In the genomic region with DNA sequence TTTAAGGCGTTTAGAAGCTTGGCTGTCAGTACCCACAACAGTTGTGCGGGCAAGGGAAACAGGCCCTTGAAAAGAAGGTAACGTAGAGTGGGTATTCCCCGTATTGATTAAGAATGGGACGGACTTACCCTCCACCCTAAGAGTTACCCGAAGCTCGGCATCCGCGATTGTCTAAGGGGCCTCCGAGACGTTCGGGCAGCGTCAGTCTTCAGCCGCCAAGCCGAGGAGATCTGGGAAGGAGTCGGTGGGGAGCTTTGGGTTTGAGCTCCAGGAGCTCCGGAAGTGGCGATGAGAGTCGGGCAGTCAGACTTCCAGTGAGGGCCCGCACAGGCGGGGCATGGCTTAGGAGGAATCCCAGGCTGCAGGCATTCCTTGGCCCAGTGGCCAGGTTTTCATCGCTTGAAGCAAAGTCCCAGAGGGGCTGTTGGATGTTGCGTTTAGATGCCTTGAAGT, we compare ENCODE assay signal across 1 cellular context.
TF ChIP-seq lines count a peak whose summit lies in the region.

No MANE protein-coding gene starts in this region.

TF ChIP-seq in K562, 482 proteins besides CTCF, POLR2A, EP300 and RAD21 (continued from another document and continues in another):
- peak; percentile 59; the same call in 1 of the 2 replicates for TF ChIP-seq ZBTB49 (CRISPR knock-in tag; IDR thresholded peaks at IDR 0.05; ENCODE audit: borderline replicate concordance)
- TF ChIP-seq, protein P1, sequence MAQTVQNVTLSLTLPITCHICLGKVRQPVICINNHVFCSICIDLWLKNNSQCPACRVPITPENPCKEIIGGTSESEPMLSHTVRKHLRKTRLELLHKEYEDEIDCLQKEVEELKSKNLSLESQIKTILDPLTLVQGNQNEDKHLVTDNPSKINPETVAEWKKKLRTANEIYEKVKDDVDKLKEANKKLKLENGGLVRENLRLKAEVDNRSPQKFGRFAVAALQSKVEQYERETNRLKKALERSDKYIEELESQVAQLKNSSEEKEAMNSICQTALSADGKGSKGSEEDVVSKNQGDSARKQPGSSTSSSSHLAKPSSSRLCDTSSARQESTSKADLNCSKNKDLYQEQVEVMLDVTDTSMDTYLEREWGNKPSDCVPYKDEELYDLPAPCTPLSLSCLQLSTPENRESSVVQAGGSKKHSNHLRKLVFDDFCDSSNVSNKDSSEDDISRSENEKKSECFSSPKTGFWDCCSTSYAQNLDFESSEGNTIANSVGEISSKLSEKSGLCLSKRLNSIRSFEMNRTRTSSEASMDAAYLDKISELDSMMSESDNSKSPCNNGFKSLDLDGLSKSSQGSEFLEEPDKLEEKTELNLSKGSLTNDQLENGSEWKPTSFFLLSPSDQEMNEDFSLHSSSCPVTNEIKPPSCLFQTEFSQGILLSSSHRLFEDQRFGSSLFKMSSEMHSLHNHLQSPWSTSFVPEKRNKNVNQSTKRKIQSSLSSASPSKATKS (CRISPR knock-in tag; IDR thresholded peaks at IDR 0.05): peak; percentile 5; the same call in 1 of the 2 replicates
- peak; percentile 12; the same call in 1 of the 2 replicates for TF ChIP-seq ZNF175 (CRISPR knock-in tag; IDR thresholded peaks at IDR 0.05; ENCODE audit: low read depth)
- TF ChIP-seq TRIM25 (IDR thresholded peaks at IDR 0.05; ENCODE audit: borderline replicate concordance): 0 out of 2 replicates have a peak, but pooled peaks have one; percentile 12
- TF ChIP-seq ZBTB1 (CRISPR knock-in tag; IDR thresholded peaks at IDR 0.05; ENCODE audit: borderline replicate concordance, low read depth): 0 out of 2 replicates have a peak, but pooled peaks have one; percentile 39
- no peak for TF ChIP-seq LARP7 (IDR thresholded peaks at IDR 0.05)
- TF ChIP-seq, protein P2, sequence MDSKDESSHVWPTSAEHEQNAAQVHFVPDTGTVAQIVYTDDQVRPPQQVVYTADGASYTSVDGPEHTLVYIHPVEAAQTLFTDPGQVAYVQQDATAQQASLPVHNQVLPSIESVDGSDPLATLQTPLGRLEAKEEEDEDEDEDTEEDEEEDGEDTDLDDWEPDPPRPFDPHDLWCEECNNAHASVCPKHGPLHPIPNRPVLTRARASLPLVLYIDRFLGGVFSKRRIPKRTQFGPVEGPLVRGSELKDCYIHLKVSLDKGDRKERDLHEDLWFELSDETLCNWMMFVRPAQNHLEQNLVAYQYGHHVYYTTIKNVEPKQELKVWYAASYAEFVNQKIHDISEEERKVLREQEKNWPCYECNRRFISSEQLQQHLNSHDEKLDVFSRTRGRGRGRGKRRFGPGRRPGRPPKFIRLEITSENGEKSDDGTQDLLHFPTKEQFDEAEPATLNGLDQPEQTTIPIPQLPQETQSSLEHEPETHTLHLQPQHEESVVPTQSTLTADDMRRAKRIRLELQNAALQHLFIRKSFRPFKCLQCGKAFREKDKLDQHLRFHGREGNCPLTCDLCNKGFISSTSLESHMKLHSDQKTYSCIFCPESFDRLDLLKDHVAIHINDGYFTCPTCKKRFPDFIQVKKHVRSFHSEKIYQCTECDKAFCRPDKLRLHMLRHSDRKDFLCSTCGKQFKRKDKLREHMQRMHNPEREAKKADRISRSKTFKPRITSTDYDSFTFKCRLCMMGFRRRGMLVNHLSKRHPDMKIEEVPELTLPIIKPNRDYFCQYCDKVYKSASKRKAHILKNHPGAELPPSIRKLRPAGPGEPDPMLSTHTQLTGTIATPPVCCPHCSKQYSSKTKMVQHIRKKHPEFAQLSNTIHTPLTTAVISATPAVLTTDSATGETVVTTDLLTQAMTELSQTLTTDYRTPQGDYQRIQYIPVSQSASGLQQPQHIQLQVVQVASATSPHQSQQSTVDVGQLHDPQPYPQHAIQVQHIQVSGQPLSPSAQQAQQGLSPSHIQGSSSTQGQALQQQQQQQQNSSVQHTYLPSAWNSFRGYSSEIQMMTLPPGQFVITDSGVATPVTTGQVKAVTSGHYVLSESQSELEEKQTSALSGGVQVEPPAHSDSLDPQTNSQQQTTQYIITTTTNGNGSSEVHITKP (IDR thresholded peaks at IDR 0.05; ENCODE audit: partially characterized antibody): no peak
- TF ChIP-seq CREM (IDR thresholded peaks at IDR 0.05; ENCODE audit: low read depth): 0 out of 2 replicates have a peak, but pooled peaks have one; percentile 23
- TF ChIP-seq ZKSCAN1 (IDR thresholded peaks at IDR 0.05; ENCODE audit: low read depth, low read length): 0 out of 2 replicates have a peak, but pooled peaks have one; percentile 18
- peak; percentile 56; the same call in 1 of the 2 replicates for TF ChIP-seq ETV1 (tag; conservative IDR thresholded peaks at IDR 0.05; ENCODE audit: low read depth)
- no peak for TF ChIP-seq HDAC8 (tag; IDR thresholded peaks at IDR 0.05)
- no peak for TF ChIP-seq JUN (IDR thresholded peaks at IDR 0.05; ENCODE audit: borderline replicate concordance, low read depth, low read length)
- TF ChIP-seq JUN (CRISPR knock-in tag; IDR thresholded peaks at IDR 0.05; ENCODE audit: borderline replicate concordance): no peak
- no peak for TF ChIP-seq SNIP1 (IDR thresholded peaks at IDR 0.05; ENCODE audit: low read depth)
- no peak for TF ChIP-seq TSHZ1 (CRISPR knock-in tag; IDR thresholded peaks at IDR 0.05)
- TF ChIP-seq SRSF3 (IDR thresholded peaks at IDR 0.05; ENCODE audit: insufficient read depth, low read length): 0 out of 2 replicates have a peak, but pooled peaks have one; percentile 30
- no peak for TF ChIP-seq THRA (IDR thresholded peaks at IDR 0.05)
- TF ChIP-seq TEAD1 (CRISPR knock-in tag; IDR thresholded peaks at IDR 0.05): 0 out of 4 replicates have a peak, but pooled peaks of 1 of the 2 experiments have one; percentile 48
- TF ChIP-seq NR2F6 (CRISPR knock-in tag; IDR thresholded peaks at IDR 0.05): no peak
- TF ChIP-seq SAP30 (IDR thresholded peaks at IDR 0.05; ENCODE audit: borderline replicate concordance, insufficient read depth, low read depth, low read length, poor library complexity, severe bottlenecking): peak; percentile 62
- TF ChIP-seq ERF (CRISPR knock-in tag; IDR thresholded peaks at IDR 0.05): peak; percentile 63; the same call in 1 of the 2 replicates
- TF ChIP-seq KDM1A (IDR thresholded peaks at IDR 0.05): no peak
- peak; percentile 13 for TF ChIP-seq SMAD1 (IDR thresholded peaks at IDR 0.05; ENCODE audit: low read depth, low read length, partially characterized antibody)
- no peak for TF ChIP-seq MIER1 (IDR thresholded peaks at IDR 0.05; ENCODE audit: low read depth)
- peak; percentile 93 for TF ChIP-seq RBFOX2 (IDR thresholded peaks at IDR 0.05; ENCODE audit: low read depth, low read length)
- peak; percentile 21 for TF ChIP-seq HNRNPLL (IDR thresholded peaks at IDR 0.05; ENCODE audit: low read depth, low read length, poor library complexity, severe bottlenecking)
- no peak for TF ChIP-seq XRCC4 (IDR thresholded peaks at IDR 0.05; ENCODE audit: extremely low read depth, insufficient read depth, insufficient read length)
- peak; percentile 59 to 61; a peak in 1 of 4 replicates for TF ChIP-seq UBTF (IDR thresholded peaks at IDR 0.05; ENCODE audit: borderline replicate concordance in 1 of 2, low read depth in 2 of 2, low read length in 2 of 2)
- no peak for TF ChIP-seq RBM17 (IDR thresholded peaks at IDR 0.05; ENCODE audit: borderline replicate concordance, low read depth, low read length)
- no peak for TF ChIP-seq RFX5 (IDR thresholded peaks at IDR 0.05; ENCODE audit: low read depth, low read length)
- TF ChIP-seq, protein P3, sequence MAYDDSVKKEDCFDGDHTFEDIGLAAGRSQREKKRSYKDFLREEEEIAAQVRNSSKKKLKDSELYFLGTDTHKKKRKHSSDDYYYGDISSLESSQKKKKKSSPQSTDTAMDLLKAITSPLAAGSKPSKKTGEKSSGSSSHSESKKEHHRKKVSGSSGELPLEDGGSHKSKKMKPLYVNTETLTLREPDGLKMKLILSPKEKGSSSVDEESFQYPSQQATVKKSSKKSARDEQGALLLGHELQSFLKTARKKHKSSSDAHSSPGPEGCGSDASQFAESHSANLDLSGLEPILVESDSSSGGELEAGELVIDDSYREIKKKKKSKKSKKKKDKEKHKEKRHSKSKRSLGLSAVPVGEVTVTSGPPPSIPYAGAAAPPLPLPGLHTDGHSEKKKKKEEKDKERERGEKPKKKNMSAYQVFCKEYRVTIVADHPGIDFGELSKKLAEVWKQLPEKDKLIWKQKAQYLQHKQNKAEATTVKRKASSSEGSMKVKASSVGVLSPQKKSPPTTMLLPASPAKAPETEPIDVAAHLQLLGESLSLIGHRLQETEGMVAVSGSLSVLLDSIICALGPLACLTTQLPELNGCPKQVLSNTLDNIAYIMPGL (CRISPR knock-in tag; IDR thresholded peaks at IDR 0.05): no peak
- 0 out of 4 replicates have a peak, but pooled peaks of 1 of the 2 experiments have one; percentile 35 for TF ChIP-seq KDM4B (IDR thresholded peaks at IDR 0.05; ENCODE audit: borderline replicate concordance in 2 of 2, low read depth in 1 of 2)
- TF ChIP-seq CBX5 (IDR thresholded peaks at IDR 0.05; ENCODE audit: borderline replicate concordance, low read depth): no peak
- TF ChIP-seq POLR2AphosphoS2 (IDR thresholded peaks at IDR 0.05; ENCODE audit: low read length): peak; percentile 28; the same call in 1 of the 2 replicates
